ENCODE assay signal across 2 cellular contexts in genomic region chr16:73697336-73697735, GRCh38.
TF ChIP-seq lines count a peak whose summit lies in the region.

No MANE protein-coding gene starts in this region.

TF ChIP-seq in H1, 55 proteins besides CTCF, POLR2A, EP300 and RAD21:
- no peak for TF ChIP-seq CTBP2 (IDR thresholded peaks at IDR 0.05; ENCODE audit: borderline replicate concordance, insufficient read depth, insufficient read length, low read length)
- TF ChIP-seq POU5F1 (IDR thresholded peaks at IDR 0.05; ENCODE audit: low read depth, low read length): peak; percentile 24; the same call in 1 of the 2 replicates
- TF ChIP-seq JUND (IDR thresholded peaks at IDR 0.05; ENCODE audit: low read length): peak; percentile 90
- no peak for TF ChIP-seq SP4 (IDR thresholded peaks at IDR 0.05; ENCODE audit: low read length)
- TF ChIP-seq JUN (IDR thresholded peaks at IDR 0.05; ENCODE audit: low read depth, low read length): peak; percentile 65

TF ChIP-seq in HepG2, 621 proteins besides CTCF, POLR2A, EP300 and RAD21:
- TF ChIP-seq STAT5B (CRISPR knock-in tag; IDR thresholded peaks at IDR 0.05) (no peak), HNRNPH1 (optimal IDR thresholded peaks at IDR 0.05; ENCODE audit: low read depth, low read length) (no peak), ZNF543 (CRISPR knock-in tag; IDR thresholded peaks at IDR 0.05) (no peak), ZNF343 (CRISPR knock-in tag; IDR thresholded peaks at IDR 0.05) (no peak), MYC (CRISPR knock-in tag; IDR thresholded peaks at IDR 0.05; ENCODE audit: borderline replicate concordance) (no peak), NFATC3 (CRISPR knock-in tag; IDR thresholded peaks at IDR 0.05) (no peak)
- TF ChIP-seq, protein P1, sequence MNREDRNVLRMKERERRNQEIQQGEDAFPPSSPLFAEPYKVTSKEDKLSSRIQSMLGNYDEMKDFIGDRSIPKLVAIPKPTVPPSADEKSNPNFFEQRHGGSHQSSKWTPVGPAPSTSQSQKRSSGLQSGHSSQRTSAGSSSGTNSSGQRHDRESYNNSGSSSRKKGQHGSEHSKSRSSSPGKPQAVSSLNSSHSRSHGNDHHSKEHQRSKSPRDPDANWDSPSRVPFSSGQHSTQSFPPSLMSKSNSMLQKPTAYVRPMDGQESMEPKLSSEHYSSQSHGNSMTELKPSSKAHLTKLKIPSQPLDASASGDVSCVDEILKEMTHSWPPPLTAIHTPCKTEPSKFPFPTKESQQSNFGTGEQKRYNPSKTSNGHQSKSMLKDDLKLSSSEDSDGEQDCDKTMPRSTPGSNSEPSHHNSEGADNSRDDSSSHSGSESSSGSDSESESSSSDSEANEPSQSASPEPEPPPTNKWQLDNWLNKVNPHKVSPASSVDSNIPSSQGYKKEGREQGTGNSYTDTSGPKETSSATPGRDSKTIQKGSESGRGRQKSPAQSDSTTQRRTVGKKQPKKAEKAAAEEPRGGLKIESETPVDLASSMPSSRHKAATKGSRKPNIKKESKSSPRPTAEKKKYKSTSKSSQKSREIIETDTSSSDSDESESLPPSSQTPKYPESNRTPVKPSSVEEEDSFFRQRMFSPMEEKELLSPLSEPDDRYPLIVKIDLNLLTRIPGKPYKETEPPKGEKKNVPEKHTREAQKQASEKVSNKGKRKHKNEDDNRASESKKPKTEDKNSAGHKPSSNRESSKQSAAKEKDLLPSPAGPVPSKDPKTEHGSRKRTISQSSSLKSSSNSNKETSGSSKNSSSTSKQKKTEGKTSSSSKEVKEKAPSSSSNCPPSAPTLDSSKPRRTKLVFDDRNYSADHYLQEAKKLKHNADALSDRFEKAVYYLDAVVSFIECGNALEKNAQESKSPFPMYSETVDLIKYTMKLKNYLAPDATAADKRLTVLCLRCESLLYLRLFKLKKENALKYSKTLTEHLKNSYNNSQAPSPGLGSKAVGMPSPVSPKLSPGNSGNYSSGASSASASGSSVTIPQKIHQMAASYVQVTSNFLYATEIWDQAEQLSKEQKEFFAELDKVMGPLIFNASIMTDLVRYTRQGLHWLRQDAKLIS (CRISPR knock-in tag; IDR thresholded peaks at IDR 0.05): no peak
- TF ChIP-seq, protein P2, sequence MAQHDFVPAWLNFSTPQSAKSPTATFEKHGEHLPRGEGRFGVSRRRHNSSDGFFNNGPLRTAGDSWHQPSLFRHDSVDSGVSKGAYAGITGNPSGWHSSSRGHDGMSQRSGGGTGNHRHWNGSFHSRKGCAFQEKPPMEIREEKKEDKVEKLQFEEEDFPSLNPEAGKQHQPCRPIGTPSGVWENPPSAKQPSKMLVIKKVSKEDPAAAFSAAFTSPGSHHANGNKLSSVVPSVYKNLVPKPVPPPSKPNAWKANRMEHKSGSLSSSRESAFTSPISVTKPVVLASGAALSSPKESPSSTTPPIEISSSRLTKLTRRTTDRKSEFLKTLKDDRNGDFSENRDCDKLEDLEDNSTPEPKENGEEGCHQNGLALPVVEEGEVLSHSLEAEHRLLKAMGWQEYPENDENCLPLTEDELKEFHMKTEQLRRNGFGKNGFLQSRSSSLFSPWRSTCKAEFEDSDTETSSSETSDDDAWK (CRISPR knock-in tag; IDR thresholded peaks at IDR 0.05): no peak
